ENCODE assay signal across 30 cellular contexts in genomic region chr14:77260199-77260598, GRCh38. TPM values are rescaled to one million over a fixed set of nuclear protein-coding genes. Genes with fewer than 3 reads are reported as not detected.
"Had no signal": no experiment of that assay in that cellular context is flagged by ENCODE, and none has a peak within 500 bp of the region (broad histone marks: within the 10 kb centered on the region; RNA-seq: fewer than 3 reads in every experiment).

No MANE protein-coding gene starts in this region.

- ATAC-seq: activated CD4-positive, CD25-positive, alpha-beta regulatory T cell treated with anti-CD3 and anti-CD28 coated beads, Interleukin-2, amount 50 U/mL, for 24 hours; activated CD8-positive, alpha-beta T cell treated with anti-CD3 and anti-CD28 coated beads, Interleukin-2, amount 10 ng/mL, durations not matched to agents 7 days and 5 days; activated naive CD8-positive, alpha-beta T cell treated with anti-CD3 and anti-CD28 coated beads, Interleukin-2, amount 50 U/mL, for 24 hours; activated T-cell treated with anti-CD3 and anti-CD28 coated beads, Interleukin-2, amount 50 U/mL, for 72 hours; body of pancreas; T-helper 17 cell had no signal

- H3K4me1 Mint-ChIP-seq: activated naive CD4-positive, alpha-beta T cell treated with anti-CD3 and anti-CD28 coated beads, Interleukin-2, amount 50 U/mL, for 24 hours; activated naive CD8-positive, alpha-beta T cell treated with anti-CD3 and anti-CD28 coated beads for 36 hours; activated naive CD8-positive, alpha-beta T cell treated with anti-CD3 and anti-CD28 coated beads, Interleukin-2, amount 50 U/mL, for 24 hours had no signal

- H3K9me3 ChIP-seq: adrenal gland, body of pancreas, colonic mucosa, esophagus squamous epithelium had no signal

- H3K36me3 Mint-ChIP-seq: activated CD4-positive, alpha-beta memory T cell treated with anti-CD3 and anti-CD28 coated beads for 36 hours; activated naive CD4-positive, alpha-beta T cell treated with anti-CD3 and anti-CD28 coated beads, Interleukin-2, amount 50 U/mL, for 24 hours; activated naive CD8-positive, alpha-beta T cell treated with anti-CD3 and anti-CD28 coated beads for 36 hours had no signal

- H3K9me3 Mint-ChIP-seq: activated B cell treated with CpG ODN at 0.5 μM for 24 hours; activated CD4-positive, alpha-beta memory T cell treated with anti-CD3 and anti-CD28 coated beads for 36 hours; activated naive CD4-positive, alpha-beta T cell treated with anti-CD3 and anti-CD28 coated beads for 36 hours; activated naive CD4-positive, alpha-beta T cell treated with anti-CD3 and anti-CD28 coated beads, Interleukin-2, amount 50 U/mL, for 24 hours; activated naive CD8-positive, alpha-beta T cell treated with anti-CD3 and anti-CD28 coated beads for 36 hours; activated naive CD8-positive, alpha-beta T cell treated with anti-CD3 and anti-CD28 coated beads, Interleukin-2, amount 50 U/mL, for 24 hours; activated T-cell treated with anti-CD3 and anti-CD28 coated beads, Interleukin-2, amount 50 U/mL, for 24 hours; activated T-cell treated with anti-CD3 and anti-CD28 coated beads, Interleukin-2, amount 50 U/mL, for 72 hours; T-helper 2 cell treated with Interferon-gamma antibody and Interleukin-4, amounts not matched to agents 5 μg/mL and 100 μg/mL, for 36 hours had no signal

- H3K4me3 Mint-ChIP-seq: activated B cell treated with CpG ODN at 0.5 μM for 24 hours; activated CD4-positive, alpha-beta memory T cell treated with anti-CD3 and anti-CD28 coated beads for 36 hours; activated CD8-positive, alpha-beta T cell treated with anti-CD3 and anti-CD28 coated beads, Interleukin-2, amount 10 ng/mL, durations not matched to agents 7 days and 5 days; activated naive CD4-positive, alpha-beta T cell treated with anti-CD3 and anti-CD28 coated beads for 36 hours; activated naive CD4-positive, alpha-beta T cell treated with anti-CD3 and anti-CD28 coated beads, Interleukin-2, amount 50 U/mL, for 24 hours; activated naive CD8-positive, alpha-beta T cell treated with anti-CD3 and anti-CD28 coated beads for 36 hours; activated naive CD8-positive, alpha-beta T cell treated with anti-CD3 and anti-CD28 coated beads, Interleukin-2, amount 50 U/mL, for 24 hours; activated T-cell treated with anti-CD3 and anti-CD28 coated beads, Interleukin-2, amount 50 U/mL, for 24 hours; activated T-cell treated with anti-CD3 and anti-CD28 coated beads, Interleukin-2, amount 50 U/mL, for 72 hours; T-helper 17 cell; T-helper 2 cell treated with Interferon-gamma antibody and Interleukin-4, amounts not matched to agents 5 μg/mL and 100 μg/mL, for 36 hours had no signal

- H3K4me3 ChIP-seq: adrenal gland, body of pancreas, colonic mucosa, esophagus squamous epithelium had no signal

- DNase-seq: activated B cell treated with CpG ODN at 0.5 μM for 24 hours; activated CD4-positive, alpha-beta memory T cell treated with anti-CD3 and anti-CD28 coated beads for 36 hours; activated CD4-positive, alpha-beta T cell treated with anti-CD3 and anti-CD28 coated beads for 48 hours; activated CD4-positive, alpha-beta T cell treated with anti-CD3 and anti-CD28 coated beads, Interleukin-2, amount 50 U/mL, for 1 hour; activated CD8-positive, alpha-beta memory T cell treated with anti-CD3 and anti-CD28 coated beads, Interleukin-2, amount 50 U/mL, for 48 hours; activated CD8-positive, alpha-beta T cell treated with anti-CD3 and anti-CD28 coated beads, Interleukin-2, amount 10 ng/mL, durations not matched to agents 7 days and 5 days; activated naive CD4-positive, alpha-beta T cell treated with anti-CD3 and anti-CD28 coated beads for 36 hours; activated naive CD8-positive, alpha-beta T cell treated with anti-CD3 and anti-CD28 coated beads for 36 hours; activated naive CD8-positive, alpha-beta T cell treated with anti-CD3 and anti-CD28 coated beads, Interleukin-2, amount 50 U/mL, for 24 hours; activated T-cell treated with anti-CD3 and anti-CD28 coated beads for 4 hours; activated T-cell treated with anti-CD3 and anti-CD28 coated beads, Interleukin-2, amount 50 U/mL, for 24 hours; activated T-cell treated with anti-CD3 and anti-CD28 coated beads, Interleukin-2, amount 50 U/mL, for 72 hours; aorta; colonic mucosa; effector CD8-positive, alpha-beta T cell; esophagus squamous epithelium; T-helper 1 cell; T-helper 17 cell; T1000; WERI-Rb-1 had no signal

- H3K27ac Mint-ChIP-seq: activated B cell treated with CpG ODN at 0.5 μM for 24 hours; activated CD4-positive, alpha-beta memory T cell treated with anti-CD3 and anti-CD28 coated beads for 36 hours; activated CD8-positive, alpha-beta T cell treated with anti-CD3 and anti-CD28 coated beads, Interleukin-2, amount 10 ng/mL, durations not matched to agents 7 days and 5 days; activated naive CD4-positive, alpha-beta T cell treated with anti-CD3 and anti-CD28 coated beads for 36 hours; activated naive CD4-positive, alpha-beta T cell treated with anti-CD3 and anti-CD28 coated beads, Interleukin-2, amount 50 U/mL, for 24 hours; activated naive CD8-positive, alpha-beta T cell treated with anti-CD3 and anti-CD28 coated beads for 36 hours; activated naive CD8-positive, alpha-beta T cell treated with anti-CD3 and anti-CD28 coated beads, Interleukin-2, amount 50 U/mL, for 24 hours; activated T-cell treated with anti-CD3 and anti-CD28 coated beads, Interleukin-2, amount 50 U/mL, for 24 hours; activated T-cell treated with anti-CD3 and anti-CD28 coated beads, Interleukin-2, amount 50 U/mL, for 72 hours; T-helper 17 cell; T-helper 2 cell treated with Interferon-gamma antibody and Interleukin-4, amounts not matched to agents 5 μg/mL and 100 μg/mL, for 36 hours had no signal

- H3K27me3 ChIP-seq: adrenal gland, body of pancreas, colonic mucosa had no signal

- H3K4me1 ChIP-seq: adrenal gland, body of pancreas, colonic mucosa, esophagus squamous epithelium had no signal

- H3K36me3 ChIP-seq: adrenal gland, colonic mucosa, esophagus squamous epithelium, WERI-Rb-1 had no signal

- H3K27ac ChIP-seq: adrenal gland, body of pancreas, colonic mucosa, epithelial cell of prostate, esophagus squamous epithelium, WERI-Rb-1 had no signal

RNA-seq across cellular contexts. Expression of gene NGB, which starts 10.8 kb away (rescaled TPM):
- total RNA-seq: activated B cell treated with CpG ODN at 0.5 μM for 24 hours; activated CD4-positive, alpha-beta memory T cell treated with anti-CD3 and anti-CD28 coated beads for 36 hours; activated CD8-positive, alpha-beta T cell treated with anti-CD3 and anti-CD28 coated beads, Interleukin-2, amount 10 ng/mL, durations not matched to agents 7 days and 5 days; activated naive CD4-positive, alpha-beta T cell treated with anti-CD3 and anti-CD28 coated beads for 36 hours; activated naive CD8-positive, alpha-beta T cell treated with anti-CD3 and anti-CD28 coated beads for 36 hours; activated T-cell treated with anti-CD3 and anti-CD28 coated beads, Interleukin-2, amount 50 U/mL, for 72 hours; aorta; dermis microvascular lymphatic vessel endothelial cell; endothelial cell of umbilical vein; esophagus squamous epithelium; fibroblast of lung; fibroblast of villous mesenchyme; T-helper 17 cell had no signal
- polyA plus RNA-seq: aorta, endothelial cell of umbilical vein, fibroblast of lung had no signal
